ENCODE assay signal across 9 cellular contexts in the genomic region with DNA sequence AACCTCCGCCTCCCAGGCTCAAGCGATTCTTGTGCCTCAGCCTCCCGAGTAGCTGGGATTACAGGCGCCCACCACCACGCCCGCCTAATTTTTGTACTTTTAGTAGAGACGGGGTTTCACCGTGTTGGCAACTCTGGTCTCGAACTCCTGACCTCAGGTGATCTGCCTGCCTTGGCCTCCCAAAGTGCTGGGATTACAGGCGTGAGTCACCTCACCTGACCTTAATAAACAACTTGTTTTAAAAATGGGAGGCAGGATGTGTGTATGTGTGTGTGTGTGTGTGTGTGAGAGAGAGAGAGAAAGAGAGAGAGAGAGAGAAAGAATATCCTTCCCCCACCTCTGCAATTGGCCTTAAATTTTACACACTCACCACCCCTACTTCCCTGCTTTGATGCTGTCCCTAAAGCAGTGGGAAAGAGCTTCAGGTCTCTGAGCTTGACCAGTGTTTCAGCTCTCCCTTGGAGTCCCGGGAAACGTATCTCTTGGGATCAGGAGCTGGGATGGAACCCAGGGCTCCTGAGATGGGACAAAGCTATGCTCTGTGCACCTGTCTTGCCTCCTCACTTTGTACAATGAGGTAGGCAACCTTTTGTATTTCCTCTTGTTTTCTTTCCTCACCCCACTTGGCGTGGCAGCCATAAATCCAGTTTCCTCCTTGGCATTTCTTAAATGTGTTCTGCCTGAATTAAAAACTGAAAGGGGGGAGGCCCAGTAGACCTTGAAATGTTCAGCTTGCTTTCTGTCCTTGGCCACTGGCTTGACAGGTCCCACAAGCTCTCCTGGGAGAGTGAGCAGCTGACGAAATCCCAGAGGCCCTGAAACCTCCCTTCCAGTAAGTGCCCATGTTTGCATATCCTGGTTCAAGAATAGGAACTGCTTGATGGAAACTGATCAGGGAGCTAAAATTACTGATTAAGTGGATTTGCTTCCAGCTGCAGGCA. TPM values are rescaled to one million over a fixed set of nuclear protein-coding genes. Genes with fewer than 3 reads are reported as not detected.
DNase-seq lines count a peak whose midpoint lies in the region; ATAC-seq and TF ChIP-seq lines count a peak whose summit lies in the region.
"Had no signal": no experiment of that assay in that cellular context is flagged by ENCODE, and none has a peak within 500 bp of the region (broad histone marks: within the 10 kb centered on the region; RNA-seq: fewer than 3 reads in every experiment).

No MANE protein-coding gene starts in this region.

- no TSS peak for BruUV-seq in Caco-2 (replicated peaks; lab: Mats Ljungman, UMichigan)

- H3K27ac Mint-ChIP-seq in Caco-2 (ENCODE audit: unreplicated experiment) (peak overlapping the region; percentile 99), nephron progenitor cell (peak overlapping the region; percentile 90)

- CTCF ChIA-PET in Caco-2 (lab: Charles Lee): interaction anchor here (0.5 to 2.4 kb wide), 3 partner anchors 9 to 65 kb away, joined by 5 to 13 read pairs (median 10); no protein-coding TSS in a partner anchor

- H3K4me3 Mint-ChIP-seq in Caco-2 (ENCODE audit: unreplicated experiment) (peak overlapping the region; percentile 59), nephron progenitor cell (no peak overlapping the region)

- intact Hi-C loops in Caco-2 (cut with micrococcal nuclease; ENCODE audit: unreplicated experiment): loop anchor here (2.0 kb wide), 1 partner anchor 17 kb away; a partner anchor contains a TSS

- H3K9me3 ChIP-seq in Caco-2: no peaks in the 10 kb centered on the region

- H3K4me1 Mint-ChIP-seq in Caco-2 (ENCODE audit: low read depth, unreplicated experiment): peaks cover 64% of the 10 kb centered on the region
- H3K4me1 Mint-ChIP-seq in nephron progenitor cell: peaks cover 52% of the 10 kb centered on the region

- no peaks in the 10 kb centered on the region for H3K27me3 ChIP-seq in Caco-2 (replicated peaks; ENCODE audit: control insufficient read depth, insufficient read depth, low read length)

- peaks cover 88% of the 10 kb centered on the region for H3K4me1 ChIP-seq in Caco-2

- TF ChIP-seq CTCF in Caco-2 (IDR thresholded peaks at IDR 0.05; ENCODE audit: insufficient read depth in 1 of 2, low read depth in 1 of 2, low read length in 1 of 2, severe bottlenecking in 1 of 2, unreplicated experiment in 1 of 2) (no peak), nephron progenitor cell (IDR thresholded peaks at IDR 0.05) (no peak)

- ATAC-seq in GM19324 (IDR thresholded peaks at IDR 0.05; ENCODE audit: low FRiP score, unreplicated experiment): no peak

- H3K27ac ChIP-seq in caudate nucleus (ENCODE audit: low read depth, low read length): peak overlapping the region; percentile 54

- H3K27me3 Mint-ChIP-seq in Caco-2 (ENCODE audit: insufficient read depth, unreplicated experiment) (no peaks in the 10 kb centered on the region), nephron progenitor cell (ENCODE audit: low read depth, poor library complexity) (no peaks in the 10 kb centered on the region)

- POLR2A ChIA-PET in Caco-2 (lab: Charles Lee): interaction anchor here (0.6 to 2.9 kb wide), 7 partner anchors 10 to 488 kb away, joined by 3 to 42 read pairs (median 6); a partner anchor contains a TSS

- H3K36me3 ChIP-seq in Caco-2 (ENCODE audit: control insufficient read depth, insufficient read depth, low read length): no peaks in the 10 kb centered on the region

- H3K36me3 Mint-ChIP-seq in Caco-2 (ENCODE audit: insufficient read depth, unreplicated experiment) (peaks cover 32% of the 10 kb centered on the region), nephron progenitor cell (ENCODE audit: low read depth) (no peaks in the 10 kb centered on the region)

- H3K9me3 Mint-ChIP-seq in Caco-2 (ENCODE audit: unreplicated experiment) (no peaks in the 10 kb centered on the region), nephron progenitor cell (no peaks in the 10 kb centered on the region)

- H3K4me3 ChIP-seq in Caco-2 (ENCODE audit: low read depth, low read length): no peak overlapping the region

- DNase-seq in Caco-2: peak; percentile 84 to 86
- peak; percentile 77 for DNase-seq in NCI-H1092 treated with DMSO at 0.1 percent for 48 hours (lab: John Stamatoyannopoulos, UW)
- DNase-seq in caudate nucleus (lab: John Stamatoyannopoulos, UW): peak in 1 of 61 donors; percentile 18
- DNase-seq in nephron progenitor cell: no peak
- no peak for DNase-seq in cerebellar cortex (ENCODE audit: low spot score)
- no peak for DNase-seq in dermis blood vessel endothelial cell
- DNase-seq in dedifferentiated amniotic fluid mesenchymal stem cell (ENCODE audit: extremely low spot score): no peak
- DNase-seq: NCI-H1105 treated with DMSO at 0.1 percent for 48 hours had no signal

RNA-seq across cellular contexts. Expression of a gene that starts 17.8 kb away (rescaled TPM):
- 215 and 225 TPM in 2 replicates for total RNA-seq in Caco-2 (2022)
- 93.3 and 165 TPM in 2 replicates for total RNA-seq in dermis blood vessel endothelial cell

RNA-seq across cellular contexts. Expression of a gene that starts 45.7 kb away (rescaled TPM):
- total RNA-seq in Caco-2 (2022) (27.8 and 33.1 TPM in 2 replicates), dermis blood vessel endothelial cell (23.8 and 30.1 TPM in 2 replicates)

Comparison
In these comparisons a context has a peak if more than half of its experiments do, and no peak if none do; other contexts are left out.
1. DNase-seq: peak in Caco-2 (2 of 2) and NCI-H1092 treated with DMSO at 0.1 percent for 48 hours (single experiment); none in nephron progenitor cell (single experiment), cerebellar cortex (single experiment), dermis blood vessel endothelial cell (single experiment) and dedifferentiated amniotic fluid mesenchymal stem cell (single experiment).